8 cellular contexts compared by ENCODE assay signal in genomic region chr7:149714081-149714909, GRCh38. TPM values are rescaled to one million over a fixed set of nuclear protein-coding genes. Genes with fewer than 3 reads are reported as not detected.
DNase-seq lines count a peak whose midpoint lies in the region; FAIRE-seq and TF ChIP-seq lines count a peak whose summit lies in the region.

No MANE protein-coding gene starts in this region.

- H3K27ac ChIP-seq in MM.1S (ENCODE audit: low read length) (no peak overlapping the region), substantia nigra (ENCODE audit: low read depth, low read length, poor library complexity, severe bottlenecking) (peak overlapping the region; percentile 64)

- H3K4me3 ChIP-seq in MM.1S (ENCODE audit: low read length), result peak overlapping the region; percentile 81

- no peaks in the 10 kb centered on the region for H3K36me3 ChIP-seq in MM.1S (replicated peaks; ENCODE audit: insufficient read depth, low read length)

- peaks cover 5% of the 10 kb centered on the region for H3F3A ChIP-seq in MM.1S (ENCODE audit: insufficient read depth, low read length)

- FAIRE-seq in H54 (lab: Jason Lieb, UNC), result no peak

- no peaks in the 10 kb centered on the region for H3K9me2 ChIP-seq in MM.1S (replicated peaks; ENCODE audit: insufficient read depth, low read length)

- TF ChIP-seq CTCF in MM.1S (IDR thresholded peaks at IDR 0.05; ENCODE audit: low read length), result no peak

- H4K20me1 ChIP-seq in MM.1S (ENCODE audit: insufficient read depth, low read length), result no peaks in the 10 kb centered on the region

- no peaks in the 10 kb centered on the region; the same call in 1 of the 2 replicates for H3K9me3 ChIP-seq in MM.1S (replicated peaks; ENCODE audit: insufficient read depth, low read length)

- peaks cover 11% of the 10 kb centered on the region; the same call in 1 of the 2 replicates for H3K27me3 ChIP-seq in MM.1S (replicated peaks; ENCODE audit: insufficient read depth, low read length)

- peak overlapping the region; percentile 43; the same call in 1 of the 2 replicates for H3K9ac ChIP-seq in MM.1S (ENCODE audit: low read length)

- 0 out of 2 replicates have a peak, but pooled peaks cover 3% of the 10 kb centered on the region for H3K4me1 ChIP-seq in MM.1S (ENCODE audit: low read length)

- H3K4me2 ChIP-seq in MM.1S (ENCODE audit: low read depth, low read length), result peak overlapping the region; percentile 97

- peak overlapping the region; percentile 99 for H2AFZ ChIP-seq in MM.1S (ENCODE audit: low read length)

- DNase-seq in ELF-1 (ENCODE audit: low read depth, low spot score) (peak; percentile 88), H54 (ENCODE audit: insufficient read length, low spot score) (peak; percentile 78), MM.1S (peak; percentile 94), SK-N-DZ (ENCODE audit: low spot score) (peak; percentile 87), globus pallidus (ENCODE audit: low spot score) (peak; percentile 84), nucleus accumbens (lab: John Stamatoyannopoulos, UW) (peak in 55 of 56 donors; percentile 43 to 93 (median 79)), substantia nigra (lab: John Stamatoyannopoulos, UW) (peak; percentile 38 to 93 (median 75))
- peak; percentile 96 for DNase-seq in activated naive CD4-positive, alpha-beta T cell treated with anti-CD3 and anti-CD28 coated beads, Interleukin-2, amount 50 U/mL, for 16 hours

- no peaks in the 10 kb centered on the region for H3K79me2 ChIP-seq in MM.1S (ENCODE audit: low read length)

- peak; percentile 60 for TF ChIP-seq POLR2A in H54 (IDR thresholded peaks at IDR 0.05; ENCODE audit: low read depth, low read length)

RNA-seq across cellular contexts. Expression of gene ZNF467, which starts 59.1 kb away (rescaled TPM):
- 1.1 and 1.6 TPM in 2 replicates for polyA plus RNA-seq in SK-N-DZ (2014; cell fraction: cytosol; rRNA removed)
- 2.3 and 3.0 TPM in 2 replicates for polyA plus RNA-seq in SK-N-DZ (2014; cell fraction: nucleus; rRNA removed)
